13 cellular contexts compared by ENCODE assay signal in the genomic region with DNA sequence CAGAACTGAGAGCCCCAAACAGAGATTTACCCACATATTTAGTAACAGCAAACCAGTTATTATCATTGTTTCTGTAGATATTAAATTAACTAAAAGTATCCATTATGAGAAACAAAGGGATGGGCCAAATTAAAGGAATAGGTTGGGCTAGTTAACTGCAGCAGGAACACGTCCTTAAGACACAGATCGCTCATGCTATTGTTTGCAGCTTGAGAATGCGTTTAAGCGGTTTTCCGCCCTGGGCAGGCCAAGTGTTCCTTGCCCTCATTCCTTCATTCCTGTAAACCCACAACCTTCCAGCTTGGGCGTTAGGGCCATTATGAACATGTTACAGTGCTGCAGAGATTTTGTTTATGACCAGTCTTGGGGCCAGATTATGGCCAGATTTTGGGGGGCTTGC. TPM values are rescaled to one million over a fixed set of nuclear protein-coding genes. Genes with fewer than 3 reads are reported as not detected.
"Had no signal": no experiment of that assay in that cellular context is flagged by ENCODE, and none has a peak within 500 bp of the region (broad histone marks: within the 10 kb centered on the region; RNA-seq: fewer than 3 reads in every experiment).

No MANE protein-coding gene starts in this region.

RNA-seq across cellular contexts. Expression of a gene that starts 21.4 kb away (rescaled TPM):
- total RNA-seq: activated CD4-positive, alpha-beta memory T cell treated with anti-CD3 and anti-CD28 coated beads, Interleukin-2, amount 10 ng/mL, durations not matched to agents 7 days and 5 days; activated CD8-positive, alpha-beta memory T cell treated with anti-CD3 and anti-CD28 coated beads, Interleukin-2, amount 10 ng/mL, durations not matched to agents 7 days and 5 days; activated naive CD8-positive, alpha-beta T cell treated with anti-CD3 and anti-CD28 coated beads, Interleukin-2, amount 10 ng/mL, durations not matched to agents 7 days and 5 days; ascending aorta; cardiac septum; cerebellum had no signal

RNA-seq across cellular contexts. Expression of a gene that starts 25.0 kb away (rescaled TPM):
- total RNA-seq: activated CD4-positive, alpha-beta memory T cell treated with anti-CD3 and anti-CD28 coated beads, Interleukin-2, amount 10 ng/mL, durations not matched to agents 7 days and 5 days; activated CD4-positive, alpha-beta T cell treated with anti-CD3 and anti-CD28 coated beads for 36 hours; activated CD4-positive, alpha-beta T cell treated with anti-CD3 and anti-CD28 coated beads, Interleukin-2, amount 10 ng/mL, durations not matched to agents 7 days and 5 days; activated CD8-positive, alpha-beta memory T cell treated with anti-CD3 and anti-CD28 coated beads, Interleukin-2, amount 10 ng/mL, durations not matched to agents 7 days and 5 days; activated CD8-positive, alpha-beta T cell treated with anti-CD3 and anti-CD28 coated beads, Interleukin-2, amount 10 ng/mL, durations not matched to agents 7 days and 5 days; activated naive CD8-positive, alpha-beta T cell treated with anti-CD3 and anti-CD28 coated beads, Interleukin-2, amount 10 ng/mL, durations not matched to agents 7 days and 5 days; activated T-helper 2 cell treated with anti-CD3 and anti-CD28 coated beads, Interferon-gamma antibody, Interleukin-2, Interleukin-4, amounts not matched to agents 10 μg/mL and 5 μg/mL and 100 μg/mL, durations not matched to agents 14 hours and 24 hours and 36 hours; ascending aorta; T-helper 1 cell treated with Interleukin-12 subunit alpha and Interleukin-12 subunit beta and Interleukin-4 antibody, amounts not matched to agents 30 ng/mL and 1 ng/mL, for 36 hours; T-helper 17 cell; T-helper 2 cell treated with Interferon-gamma antibody and Interleukin-4, amounts not matched to agents 100 ng/mL and 5 ng/mL, for 36 hours had no signal
